Comparison of ENCODE assay signal across 32 cellular contexts in the genomic region with DNA sequence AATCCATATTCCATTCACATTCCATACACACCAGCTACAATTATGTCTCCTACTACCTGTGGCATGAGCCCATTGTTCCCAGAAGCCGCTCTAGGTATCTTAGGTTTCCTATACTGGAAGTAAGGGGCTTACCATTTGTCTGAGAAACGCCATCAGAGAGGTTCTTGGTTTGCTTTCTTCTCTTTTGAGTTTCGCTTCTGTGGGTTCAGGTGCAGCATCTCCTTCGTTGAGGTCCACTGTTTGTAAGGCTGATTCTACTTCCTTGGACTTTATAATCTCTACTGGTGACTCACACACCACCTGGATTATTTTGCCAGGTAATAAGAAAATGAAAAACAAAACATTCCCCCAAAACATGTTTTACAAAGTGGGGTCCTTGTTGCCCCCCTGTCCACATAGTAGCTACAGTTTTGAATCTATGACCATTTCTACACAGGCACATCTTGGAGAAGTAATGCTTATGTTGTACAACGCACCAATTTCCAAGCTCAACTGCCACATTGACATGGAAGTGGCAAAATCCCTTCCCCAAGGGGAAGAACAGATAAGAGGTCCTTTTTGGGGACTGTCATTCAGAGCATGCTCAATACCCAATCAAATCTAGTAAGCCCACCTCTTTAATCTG.
"Had no signal": no experiment of that assay in that cellular context is flagged by ENCODE, and none has a peak within 500 bp of the region (broad histone marks: within the 10 kb centered on the region; RNA-seq: fewer than 3 reads in every experiment).

No MANE protein-coding gene starts in this region.

- H3K9me3 ChIP-seq: SJCRH30 had no signal

- H3K36me3 ChIP-seq: SJCRH30 had no signal

- ATAC-seq: Panc1, Right ventricle myocardium inferior, SK-N-SH treated with all-trans-retinoic acid at 6 μM for 48 hours, T-cell had no signal

- FAIRE-seq: RCC 7860 had no signal

- H2AFZ ChIP-seq: PC-9 had no signal

- H3K27me3 ChIP-seq: SJCRH30 had no signal

- H3K4me1 ChIP-seq: SJCRH30 had no signal

- H3K4me3 Mint-ChIP-seq: T-cell had no signal

- H3K36me3 Mint-ChIP-seq: T-cell had no signal

- H3K27ac ChIP-seq: PC-9, RWPE1, SJCRH30, SK-N-MC had no signal

- DNase-seq: NCI-H1048, NCI-H1092 treated with DMSO at 0.1 percent for 48 hours, NCI-H1105 treated with DMSO at 0.1 percent for 48 hours, NCI-H1417, NCI-H1436, NCI-H146, NCI-H1694, NCI-H187, NCI-H1930, NCI-H2029 treated with DMSO at 0.1 percent for 48 hours, NCI-H2081 treated with DMSO at 0.1 percent for 48 hours, NCI-H2107, NCI-H2171, NCI-H226, NCI-H446 treated with DMSO at 0.1 percent for 48 hours, NCI-H510A, NCI-H524, NCI-H526, NCI-H69, NCI-H748 treated with DMSO at 0.1 percent for 48 hours, NCI-H82, SHP77, SIG-M5, SJCRH30, T-cell had no signal

- H3K27ac Mint-ChIP-seq: T-cell had no signal

- H3K4me3 ChIP-seq: PC-9, SJCRH30, SK-N-MC had no signal

- H3K4me2 ChIP-seq: PC-9 had no signal
